ENCODE assay signal across 1 cellular context in the genomic region with DNA sequence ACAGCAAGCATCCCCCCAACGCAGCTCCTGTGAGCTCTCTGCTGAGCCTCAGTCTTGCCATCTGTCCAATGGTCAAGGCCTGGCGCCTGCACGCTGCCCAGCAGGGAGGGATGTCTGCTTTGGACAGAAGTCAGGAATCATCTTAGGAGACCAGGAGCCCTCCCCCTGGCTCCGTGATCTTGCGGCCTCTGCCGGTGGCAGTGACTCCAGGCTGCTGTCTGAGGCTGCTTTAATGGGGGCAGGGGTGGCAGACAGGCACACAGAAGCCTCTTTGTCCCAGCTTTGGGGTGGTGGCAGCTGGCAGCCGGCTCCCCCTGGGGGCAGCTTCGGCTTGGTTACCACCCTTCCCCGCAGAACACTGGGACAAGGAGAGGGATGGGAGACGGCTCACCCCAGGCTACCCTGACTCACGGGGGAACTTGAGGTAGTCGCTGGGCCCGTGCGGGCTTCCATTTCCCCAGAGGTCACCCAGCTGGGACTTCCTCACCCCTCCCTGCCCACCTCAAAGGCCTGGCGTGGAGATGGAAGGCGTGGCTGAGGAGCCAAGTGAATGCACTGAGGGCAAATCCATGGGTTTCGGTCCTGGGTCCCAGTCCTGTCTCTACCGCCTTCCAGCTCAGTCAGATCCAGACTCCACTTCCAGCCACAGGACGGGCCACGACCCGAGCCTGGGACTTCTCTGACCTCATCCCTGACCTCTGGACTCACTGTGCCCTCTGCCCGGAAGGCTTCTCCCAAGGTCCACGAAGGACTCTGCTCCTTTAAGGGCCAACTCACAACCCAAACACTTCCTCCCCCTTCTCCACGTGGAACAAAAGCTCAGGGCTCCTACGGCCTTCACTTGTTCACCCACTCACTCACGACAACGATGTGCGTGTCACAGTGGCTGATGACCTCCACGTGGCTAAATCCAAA.
TF ChIP-seq lines count a peak whose summit lies in the region.

No MANE protein-coding gene starts in this region.

TF ChIP-seq in IMR-90, 13 proteins besides CTCF, POLR2A, EP300 and RAD21:
- TF ChIP-seq CEBPB (IDR thresholded peaks at IDR 0.05; ENCODE audit: low read depth, low read length), result no peak
